Comparison of ENCODE assay signal across 20 cellular contexts in genomic region chr12:103865151-103865730, GRCh38.
"Had no signal": no experiment of that assay in that cellular context is flagged by ENCODE, and none has a peak within 500 bp of the region (broad histone marks: within the 10 kb centered on the region; RNA-seq: fewer than 3 reads in every experiment).

No MANE protein-coding gene starts in this region.

- H3K27me3 Mint-ChIP-seq: activated CD4-positive, alpha-beta T cell treated with anti-CD3 and anti-CD28 coated beads for 36 hours; activated T-helper 17 cell treated with anti-CD3 and anti-CD28 coated beads, Interleukin-2, amount 50 U/mL, for 72 hours; memory B cell; natural killer cell treated with Interleukin-12 subunit alpha and Interleukin-12 subunit beta and Interleukin-15 and Interleukin-18, amount 100 ng/mL, for 72 hours had no signal

- H3K4me1 ChIP-seq: heart right ventricle, left ventricle myocardium inferior, parathyroid adenoma had no signal

- H3K27ac Mint-ChIP-seq: activated CD4-positive, alpha-beta memory T cell treated with anti-CD3 and anti-CD28 coated beads for 36 hours; activated CD4-positive, alpha-beta T cell treated with anti-CD3 and anti-CD28 coated beads for 36 hours; activated T-helper 17 cell treated with anti-CD3 and anti-CD28 coated beads, Interleukin-2, amount 50 U/mL, for 72 hours; memory B cell; natural killer cell treated with Interleukin-12 subunit alpha and Interleukin-12 subunit beta and Interleukin-15 and Interleukin-18, amount 100 ng/mL, for 72 hours; T-helper 2 cell treated with Interferon-gamma antibody and Interleukin-4, amounts not matched to agents 5 μg/mL and 100 μg/mL, for 36 hours; WTC11 had no signal

- H3K4me3 Mint-ChIP-seq: activated CD4-positive, alpha-beta memory T cell treated with anti-CD3 and anti-CD28 coated beads for 36 hours; activated CD4-positive, alpha-beta T cell treated with anti-CD3 and anti-CD28 coated beads for 36 hours; activated T-helper 17 cell treated with anti-CD3 and anti-CD28 coated beads, Interleukin-2, amount 50 U/mL, for 72 hours; memory B cell; natural killer cell treated with Interleukin-12 subunit alpha and Interleukin-12 subunit beta and Interleukin-15 and Interleukin-18, amount 100 ng/mL, for 72 hours; T-helper 2 cell treated with Interferon-gamma antibody and Interleukin-4, amounts not matched to agents 5 μg/mL and 100 μg/mL, for 36 hours; WTC11 had no signal

- ATAC-seq: activated CD4-positive, alpha-beta T cell treated with anti-CD3 and anti-CD28 coated beads for 36 hours; activated T-helper 17 cell treated with anti-CD3 and anti-CD28 coated beads, Interleukin-2, amount 50 U/mL, for 72 hours; heart right ventricle; natural killer cell treated with Interleukin-12 subunit alpha and Interleukin-12 subunit beta and Interleukin-15 and Interleukin-18, amount 100 ng/mL, for 72 hours; WTC11 had no signal

- H3K36me3 Mint-ChIP-seq: activated CD4-positive, alpha-beta memory T cell treated with anti-CD3 and anti-CD28 coated beads for 36 hours; memory B cell; natural killer cell treated with Interleukin-12 subunit alpha and Interleukin-12 subunit beta and Interleukin-15 and Interleukin-18, amount 100 ng/mL, for 72 hours; WTC11 had no signal

- H3K9me3 ChIP-seq: heart right ventricle, left ventricle myocardium inferior, neutrophil, tibial nerve had no signal

- H3K4me3 ChIP-seq: coronary artery, heart right ventricle, left ventricle myocardium inferior, tibial nerve had no signal

- H3K27me3 ChIP-seq: brain microvascular endothelial cell, heart right ventricle, neutrophil, tibial nerve had no signal

- H3K36me3 ChIP-seq: brain microvascular endothelial cell, heart right ventricle, left ventricle myocardium inferior, neutrophil, tibial nerve had no signal

- DNase-seq: activated CD4-positive, alpha-beta memory T cell treated with anti-CD3 and anti-CD28 coated beads for 36 hours; activated CD4-positive, alpha-beta T cell treated with anti-CD3 and anti-CD28 coated beads for 36 hours; activated naive CD4-positive, alpha-beta T cell; activated T-cell treated with anti-CD3 and anti-CD28 coated beads for 4 hours; anterior cingulate cortex; brain microvascular endothelial cell; heart right ventricle; kidney glomerular epithelial cell; left ventricle myocardium inferior; stimulated activated CD8-positive, alpha-beta memory T cell treated with anti-CD3 and anti-CD28 coated beads, Interleukin-4, amount 100 ng/mL, for 48 hours; stimulated activated naive CD4-positive, alpha-beta T cell had no signal

- H3K27ac ChIP-seq: brain microvascular endothelial cell, heart right ventricle, left ventricle myocardium inferior, neutrophil, parathyroid adenoma, tibial nerve had no signal

- H3K4me1 Mint-ChIP-seq: activated CD4-positive, alpha-beta T cell treated with anti-CD3 and anti-CD28 coated beads for 36 hours; activated T-helper 17 cell treated with anti-CD3 and anti-CD28 coated beads, Interleukin-2, amount 50 U/mL, for 72 hours; memory B cell; WTC11 had no signal

- H3K9me3 Mint-ChIP-seq: activated CD4-positive, alpha-beta memory T cell treated with anti-CD3 and anti-CD28 coated beads for 36 hours; activated T-helper 17 cell treated with anti-CD3 and anti-CD28 coated beads, Interleukin-2, amount 50 U/mL, for 72 hours; memory B cell; natural killer cell treated with Interleukin-12 subunit alpha and Interleukin-12 subunit beta and Interleukin-15 and Interleukin-18, amount 100 ng/mL, for 72 hours; T-helper 2 cell treated with Interferon-gamma antibody and Interleukin-4, amounts not matched to agents 5 μg/mL and 100 μg/mL, for 36 hours; WTC11 had no signal
